8 cellular contexts compared by ENCODE assay signal in genomic region chr9:37903831-37904646, GRCh38. TPM values are rescaled to one million over a fixed set of nuclear protein-coding genes. Genes with fewer than 3 reads are reported as not detected.
DNase-seq lines count a peak whose midpoint lies in the region; ATAC-seq and TF ChIP-seq lines count a peak whose summit lies in the region.

Gene SLC25A51 (minus strand): TSS chr9:37904127. CDS start chr9:37888550, 15,577 bp downstream.

- DNase-seq in CD4-positive, CD25-positive, alpha-beta regulatory T cell = peak; percentile 88 to 97 (median 95)
- DNase-seq in NCI-H748 (lab: John Stamatoyannopoulos, UW; ENCODE audit: unreplicated experiment) = peak; percentile 95
- peak; percentile 94 to 98 for DNase-seq in activated CD4-positive, alpha-beta T cell treated with anti-CD3 and anti-CD28 coated beads, Interleukin-2, amount 50 U/mL, for 24 hours (ENCODE audit: low read depth in 1 of 2, low spot score in 1 of 2)
- peak; percentile 96 for DNase-seq in dermis blood vessel endothelial cell
- peak; percentile 90 to 95 for DNase-seq in stimulated activated CD4-positive, alpha-beta T cell treated with anti-CD3 and anti-CD28 coated beads, Interleukin-4, amount 100 ng/mL, for 4 hours

- peaks cover 4% of the 10 kb centered on the region for H3K27me3 Mint-ChIP-seq in CD4-positive, CD25-positive, alpha-beta regulatory T cell

- peak; percentile 88 for TF ChIP-seq CTCF in liver (IDR thresholded peaks at IDR 0.05; ENCODE audit: low read depth, low read length, missing input control)

- peak within 1 kb of the TSS; percentile 89 to 97 (median 92) for H3K4me3 Mint-ChIP-seq in CD4-positive, CD25-positive, alpha-beta regulatory T cell

- WGBS in liver = 1% methylated on average over 78 of the region's 78 CpGs

- peaks cover 13 to 38% (median 21%) of the 10 kb centered on the region in 4 donors for H3K4me1 Mint-ChIP-seq in CD4-positive, CD25-positive, alpha-beta regulatory T cell

- peak within 1 kb of the TSS; percentile 87 to 97 (median 93) for H3K27ac Mint-ChIP-seq in CD4-positive, CD25-positive, alpha-beta regulatory T cell

- ATAC-seq in CD4-positive, CD25-positive, alpha-beta regulatory T cell (ENCODE audit: low read depth in 2 of 2) = peak; percentile 86 to 87
- peak; percentile 80 for ATAC-seq in GM19372 (IDR thresholded peaks at IDR 0.05; ENCODE audit: low read depth, unreplicated experiment)
- peak; percentile 75 for ATAC-seq in HG03558 (IDR thresholded peaks at IDR 0.05; ENCODE audit: extremely low read depth, unreplicated experiment)

- no peaks in the 10 kb centered on the region for H3K9me3 Mint-ChIP-seq in CD4-positive, CD25-positive, alpha-beta regulatory T cell

- peaks cover 2% of the 10 kb centered on the region for H3K27me3 ChIP-seq in CD4-positive, CD25-positive, alpha-beta regulatory T cell (ENCODE audit: control insufficient read depth, insufficient read depth, low read length)
- H3K27me3 ChIP-seq in liver (ENCODE audit: control insufficient read depth in 4 of 4, insufficient read depth in 4 of 4, low read length in 3 of 4) = no peaks in the 10 kb centered on the region

- TF ChIP-seq RAD21 in liver (IDR thresholded peaks at IDR 0.05) = peak; percentile 73 to 82

- peaks cover 26% of the 10 kb centered on the region for H3K4me1 ChIP-seq in CD4-positive, CD25-positive, alpha-beta regulatory T cell (ENCODE audit: control insufficient read depth, insufficient read depth, low read length, poor library complexity, severe bottlenecking)
- peaks cover 10 to 29% (median 18%) of the 10 kb centered on the region in 4 donors for H3K4me1 ChIP-seq in liver (ENCODE audit: control insufficient read depth in 4 of 4, insufficient read depth in 4 of 4, low read length in 3 of 4)

- peak within 1 kb of the TSS; percentile 24 to 57 for H3K9ac ChIP-seq in liver (ENCODE audit: low read depth in 1 of 2, low read length in 2 of 2)

- H3K36me3 ChIP-seq in CD4-positive, CD25-positive, alpha-beta regulatory T cell (ENCODE audit: control insufficient read depth, insufficient read depth, low read length) = peaks cover 10% of the 10 kb centered on the region
- peaks cover 0 to 4% (median 2%) of the 10 kb centered on the region in 4 donors for H3K36me3 ChIP-seq in liver (ENCODE audit: control insufficient read depth in 4 of 4, insufficient read depth in 3 of 4, low read depth in 1 of 4, low read length in 3 of 4)

- H3K9me3 ChIP-seq in CD4-positive, CD25-positive, alpha-beta regulatory T cell (ENCODE audit: control insufficient read depth in 2 of 2, low read length in 2 of 2) = no peaks in the 10 kb centered on the region
- H3K9me3 ChIP-seq in liver (ENCODE audit: control insufficient read depth in 4 of 4, low read length in 3 of 4) = no peaks in the 10 kb centered on the region

- peak within 1 kb of the TSS; percentile 83 for H3K4me3 ChIP-seq in CD4-positive, CD25-positive, alpha-beta regulatory T cell (ENCODE audit: low read depth, low read length)
- H3K4me3 ChIP-seq in liver (ENCODE audit: low read depth in 1 of 3, low read length in 3 of 3) = peak within 1 kb of the TSS; percentile 62 to 96 (median 65)

- H3K27ac ChIP-seq in CD4-positive, CD25-positive, alpha-beta regulatory T cell (ENCODE audit: insufficient read depth, low read length, poor library complexity, severe bottlenecking) = peak within 1 kb of the TSS; percentile 87
- peak within 1 kb of the TSS; percentile 44 to 91 for H3K27ac ChIP-seq in liver (ENCODE audit: low read depth in 1 of 2, low read length in 2 of 2)

- H3K36me3 Mint-ChIP-seq in CD4-positive, CD25-positive, alpha-beta regulatory T cell = peaks cover under 1% of the 10 kb centered on the region

TF ChIP-seq in liver, 16 proteins besides CTCF, POLR2A, EP300 and RAD21:
- TF ChIP-seq ATF3 (IDR thresholded peaks at IDR 0.05) = no peak
- peak; percentile 46 for TF ChIP-seq SP1 (IDR thresholded peaks at IDR 0.05)
- TF ChIP-seq FOXA2 (IDR thresholded peaks at IDR 0.05) = peak; percentile 21
- no peak for TF ChIP-seq EGR1 (IDR thresholded peaks at IDR 0.05; ENCODE audit: low read depth in 2 of 2)
- TF ChIP-seq RXRA (IDR thresholded peaks at IDR 0.05) = peak; percentile 60 to 66
- peak in 1 of 2 donors; percentile 58 for TF ChIP-seq GABPA (IDR thresholded peaks at IDR 0.05 in 1 of 2, conservative IDR thresholded peaks at IDR 0.05 in 1 of 2)
- peak; percentile 53 for TF ChIP-seq REST (IDR thresholded peaks at IDR 0.05)
- peak; percentile 78 for TF ChIP-seq FOXA1 (IDR thresholded peaks at IDR 0.05)
- TF ChIP-seq MAX (IDR thresholded peaks at IDR 0.05) = peak; percentile 81
- TF ChIP-seq HNF4A (conservative IDR thresholded peaks at IDR 0.05) = peak in 1 of 2 donors; percentile 9
- peak; percentile 40 for TF ChIP-seq NR2F2 (IDR thresholded peaks at IDR 0.05)
- TF ChIP-seq HNF4G (IDR thresholded peaks at IDR 0.05) = no peak
- no peak for TF ChIP-seq JUND (IDR thresholded peaks at IDR 0.05)
- no peak for TF ChIP-seq TAF1 (conservative IDR thresholded peaks at IDR 0.05)
- TF ChIP-seq ZBTB33 (IDR thresholded peaks at IDR 0.05) = peak; percentile 66
- TF ChIP-seq YY1 (IDR thresholded peaks at IDR 0.05) = peak; percentile 96

RNA-seq across cellular contexts. Expression of gene SLC25A51, which starts in this region (rescaled TPM):
- total RNA-seq in CD4-positive, CD25-positive, alpha-beta regulatory T cell = 25.3 TPM
- 10 to 100 TPM; 11.2 to 13.5 (median 12.4) TPM for polyA plus RNA-seq in CD4-positive, CD25-positive, alpha-beta regulatory T cell
- total RNA-seq in dermis blood vessel endothelial cell (71.2 and 93.1 TPM in 2 replicates), liver (10 to 100 TPM; 14.1 to 24.4 TPM)
- polyA plus RNA-seq in liver = 1 to 10 TPM; 3.8 to 4.2 TPM

Comparison
In these comparisons a context has a peak if more than half of its experiments do, and no peak if none do; other contexts are left out.
1. Peak in every context shown above with its lines: DNase-seq, ATAC-seq, H3K4me3 ChIP-seq and H3K27ac ChIP-seq.